Comparison of ENCODE assay signal across 15 cellular contexts in genomic region chr14:60642270-60642789, GRCh38. TPM values are rescaled to one million over a fixed set of nuclear protein-coding genes. Genes with fewer than 3 reads are reported as not detected.
A peak's percentile ranks its signal among the peaks of the same experiment; 100 is the strongest.
DNase-seq lines count a peak whose midpoint lies in the region; ATAC-seq and TF ChIP-seq lines count a peak whose summit lies in the region.
"Had no signal": no experiment of that assay in that cellular context is flagged by ENCODE, and none has a peak within 500 bp of the region (broad histone marks: within the 10 kb centered on the region; RNA-seq: fewer than 3 reads in every experiment).

No MANE protein-coding gene starts in this region.

- no peak overlapping the region for H3K4me2 ChIP-seq in mesenchymal stem cell (ENCODE audit: low read length, poor library complexity, severe bottlenecking)
- H3K4me2 ChIP-seq: A549 had no signal

- no peaks in the 10 kb centered on the region for H3K36me3 Mint-ChIP-seq in activated T-cell treated with anti-CD3 and anti-CD28 coated beads, Interleukin-2, amount 50 U/mL, for 24 hours (ENCODE audit: low read depth)
- peaks cover 3% of the 10 kb centered on the region in 2 donors for H3K36me3 Mint-ChIP-seq in stimulated activated naive B cell treated with anti-CD40 and anti-IgM and Interleukin-4, amounts not matched to agents 10 μg/mL and 1 μg/mL and 100 μg/mL, for 72 hours
- H3K36me3 Mint-ChIP-seq: immature natural killer cell; natural killer cell treated with Interleukin-12 subunit alpha and Interleukin-12 subunit beta and Interleukin-15 and Interleukin-18, amount 100 ng/mL, for 72 hours had no signal

- H3K4ac ChIP-seq in mesenchymal stem cell (ENCODE audit: low read depth in 1 of 2, low read length in 2 of 2), result no peak overlapping the region

- peaks cover 0 to 29% of the 10 kb centered on the region in 2 experiments for H3K36me3 ChIP-seq in mesenchymal stem cell (ENCODE audit: control insufficient read depth in 1 of 2, insufficient read depth in 2 of 2, low read depth in 1 of 2, low read length in 2 of 2)

- H2BK15ac ChIP-seq in mesenchymal stem cell (ENCODE audit: low read depth, poor library complexity, severe bottlenecking), result no peak overlapping the region

- no peak overlapping the region for H3K27ac Mint-ChIP-seq in activated T-cell treated with anti-CD3 and anti-CD28 coated beads, Interleukin-2, amount 50 U/mL, for 24 hours
- peak overlapping the region; percentile 14 for H3K27ac Mint-ChIP-seq in stimulated activated naive B cell treated with anti-CD40 and anti-IgM and Interleukin-4, amounts not matched to agents 10 μg/mL and 1 μg/mL and 100 μg/mL, for 72 hours
- H3K27ac Mint-ChIP-seq: immature natural killer cell; natural killer cell treated with Interleukin-12 subunit alpha and Interleukin-12 subunit beta and Interleukin-15 and Interleukin-18, amount 100 ng/mL, for 72 hours; stimulated activated naive CD8-positive, alpha-beta T cell treated with anti-CD3 and anti-CD28 coated beads, Interleukin-15, Interleukin-2, amounts not matched to agents 100 ng/mL and 50 ng/mL, for 24 hours had no signal

- H3K9me3 Mint-ChIP-seq in activated T-cell treated with anti-CD3 and anti-CD28 coated beads, Interleukin-2, amount 50 U/mL, for 24 hours, result no peaks in the 10 kb centered on the region
- peaks cover 0 to 8% of the 10 kb centered on the region in 2 donors for H3K9me3 Mint-ChIP-seq in stimulated activated naive B cell treated with anti-CD40 and anti-IgM and Interleukin-4, amounts not matched to agents 10 μg/mL and 1 μg/mL and 100 μg/mL, for 72 hours
- H3K9me3 Mint-ChIP-seq: natural killer cell treated with Interleukin-12 subunit alpha and Interleukin-12 subunit beta and Interleukin-15 and Interleukin-18, amount 100 ng/mL, for 72 hours; stimulated activated naive CD8-positive, alpha-beta T cell treated with anti-CD3 and anti-CD28 coated beads, Interleukin-15, Interleukin-2, amounts not matched to agents 100 ng/mL and 50 ng/mL, for 24 hours had no signal

- H4K8ac ChIP-seq in mesenchymal stem cell (ENCODE audit: low read length), result no peak overlapping the region

- no peak for TF ChIP-seq POLR2A in GM18505 (IDR thresholded peaks at IDR 0.05; ENCODE audit: borderline replicate concordance, extremely low read depth, insufficient read depth, insufficient read length)

- no peak overlapping the region for H3K9ac ChIP-seq in mesenchymal stem cell (ENCODE audit: low read length)

- no peak overlapping the region for H2BK12ac ChIP-seq in mesenchymal stem cell (ENCODE audit: low read length in 2 of 2)

- no peak overlapping the region for H2AFZ ChIP-seq in mesenchymal stem cell (ENCODE audit: low read depth, low read length)

- peaks cover 92% of the 10 kb centered on the region for H3K27me3 Mint-ChIP-seq in activated T-cell treated with anti-CD3 and anti-CD28 coated beads, Interleukin-2, amount 50 U/mL, for 24 hours
- peaks cover 66 to 88% of the 10 kb centered on the region in 2 donors for H3K27me3 Mint-ChIP-seq in stimulated activated naive B cell treated with anti-CD40 and anti-IgM and Interleukin-4, amounts not matched to agents 10 μg/mL and 1 μg/mL and 100 μg/mL, for 72 hours

- H3K79me1 ChIP-seq in mesenchymal stem cell (replicated peaks; ENCODE audit: low read length, poor library complexity, severe bottlenecking), result peaks cover 9% of the 10 kb centered on the region

- H3K9me3 ChIP-seq in mesenchymal stem cell (ENCODE audit: control insufficient read depth, low read length), result no peaks in the 10 kb centered on the region
- H3K9me3 ChIP-seq: A549 had no signal

- ATAC-seq in stimulated activated naive B cell treated with anti-CD40 and anti-IgM and Interleukin-4, amounts not matched to agents 10 μg/mL and 1 μg/mL and 100 μg/mL, for 72 hours (replicated peaks), result no peak
- ATAC-seq in GM18505 (IDR thresholded peaks at IDR 0.05; ENCODE audit: unreplicated experiment) (no peak), left lobe of liver (no peak), HG02884 (IDR thresholded peaks at IDR 0.05; ENCODE audit: unreplicated experiment) (no peak)
- ATAC-seq: A549 had no signal

- no peak overlapping the region for H2BK120ac ChIP-seq in mesenchymal stem cell (ENCODE audit: low read depth, low read length)

- no peak for DNase-seq in activated T-cell treated with anti-CD3 and anti-CD28 coated beads, Interleukin-2, amount 50 U/mL, for 24 hours
- DNase-seq in activated T-cell treated with anti-CD3 and anti-CD28 coated beads, Interleukin-2, amount 50 U/mL, for 1 hour, result no peak
- DNase-seq in ecto neural progenitor cell (ENCODE audit: low spot score) (peak; percentile 72), mesenchymal stem cell (no peak), left lobe of liver (ENCODE audit: low spot score) (no peak)
- DNase-seq in stimulated activated naive B cell treated with anti-CD40 and anti-IgM and Interleukin-4, amounts not matched to agents 10 μg/mL and 1 μg/mL and 100 μg/mL, for 72 hours, result no peak
- DNase-seq: activated CD4-positive, alpha-beta T cell treated with anti-CD3 and anti-CD28 coated beads, Interleukin-2, amount 50 U/mL, for 1 hour; immature natural killer cell; KBM-7; NCI-H187 treated with DMSO at 0.1 percent for 48 hours had no signal

- peak overlapping the region; percentile 27 for H2AK5ac ChIP-seq in mesenchymal stem cell (ENCODE audit: low read length, severe bottlenecking)

- peaks cover 24% of the 10 kb centered on the region for H3K4me1 ChIP-seq in mesenchymal stem cell (ENCODE audit: control insufficient read depth, insufficient read depth, low read depth, low read length)

- no peak overlapping the region for H3K14ac ChIP-seq in mesenchymal stem cell (ENCODE audit: low read length in 2 of 2)

- H3K4me3 ChIP-seq in mesenchymal stem cell (ENCODE audit: insufficient read depth in 1 of 2, low read depth in 1 of 2, low read length in 2 of 2), result peak overlapping the region in 1 of 2 experiments; percentile 58
- H3K4me3 ChIP-seq: A549 had no signal

- peak overlapping the region; percentile 15 for H3K4me3 Mint-ChIP-seq in activated T-cell treated with anti-CD3 and anti-CD28 coated beads, Interleukin-2, amount 50 U/mL, for 24 hours
- H3K4me3 Mint-ChIP-seq in stimulated activated naive B cell treated with anti-CD40 and anti-IgM and Interleukin-4, amounts not matched to agents 10 μg/mL and 1 μg/mL and 100 μg/mL, for 72 hours, result peak overlapping the region in 1 of 2 donors; percentile 29
- H3K4me3 Mint-ChIP-seq: immature natural killer cell had no signal

- no peak overlapping the region for H3K27ac ChIP-seq in mesenchymal stem cell (ENCODE audit: low read length, poor library complexity, severe bottlenecking)
- H3K27ac ChIP-seq: A549 had no signal

- H3K18ac ChIP-seq in mesenchymal stem cell (ENCODE audit: low read depth in 1 of 2, low read length in 2 of 2), result no peak overlapping the region

- WGBS in mesenchymal stem cell, result 2% methylated on average over 47 of the region's 47 CpGs

- no peak overlapping the region for H4K91ac ChIP-seq in mesenchymal stem cell (ENCODE audit: low read length)

- H3K4me1 Mint-ChIP-seq in activated T-cell treated with anti-CD3 and anti-CD28 coated beads, Interleukin-2, amount 50 U/mL, for 24 hours (ENCODE audit: low read depth), result peaks cover 37% of the 10 kb centered on the region
- peaks cover 11 to 33% of the 10 kb centered on the region in 2 donors for H3K4me1 Mint-ChIP-seq in stimulated activated naive B cell treated with anti-CD40 and anti-IgM and Interleukin-4, amounts not matched to agents 10 μg/mL and 1 μg/mL and 100 μg/mL, for 72 hours

- H3K27me3 ChIP-seq in mesenchymal stem cell (ENCODE audit: control insufficient read depth in 1 of 2, insufficient read depth in 1 of 2, low read length in 2 of 2), result peaks cover 0 to 46% of the 10 kb centered on the region in 2 experiments

- no peak overlapping the region for H2BK5ac ChIP-seq in mesenchymal stem cell (ENCODE audit: low read depth, low read length, poor library complexity, severe bottlenecking)

- peak overlapping the region; percentile 23 to 30 for H3K23ac ChIP-seq in mesenchymal stem cell (ENCODE audit: low read length in 2 of 2)

RNA-seq across cellular contexts. Expression of gene SIX1, which starts 6.9 kb away (rescaled TPM):
- polyA plus RNA-seq in mesenchymal stem cell (2013, experiment 1 of 2), result 0.07 TPM
- 0.11 TPM for polyA plus RNA-seq in mesenchymal stem cell (2013, experiment 2 of 2)
- not detected for total RNA-seq in left lobe of liver
- total RNA-seq: natural killer cell treated with Interleukin-12 subunit alpha and Interleukin-12 subunit beta and Interleukin-15 and Interleukin-18, amount 100 ng/mL, for 72 hours had no signal
- polyA plus RNA-seq: immature natural killer cell had no signal
